32 cellular contexts compared by ENCODE assay signal in genomic region chr4:60522265-60522664, GRCh38.
"Had no signal": no experiment of that assay in that cellular context is flagged by ENCODE, and none has a peak within 500 bp of the region (broad histone marks: within the 10 kb centered on the region; RNA-seq: fewer than 3 reads in every experiment).

No MANE protein-coding gene starts in this region.

- H3K4me2 ChIP-seq: neural progenitor cell had no signal

- H3K9me3 Mint-ChIP-seq: nephron, neural progenitor cell had no signal

- H2AFZ ChIP-seq: neural progenitor cell had no signal

- H3K9ac ChIP-seq: neural progenitor cell had no signal

- H3K27ac Mint-ChIP-seq: immature natural killer cell; naive thymus-derived CD8-positive, alpha-beta T cell; nephron; neural progenitor cell; stimulated activated effector memory CD8-positive, alpha-beta T cell treated with anti-CD3 and anti-CD28 coated beads, Interleukin-12 subunit alpha, Interleukin-12 subunit beta, amount 100 ng/mL, for 72 hours; stimulated activated naive CD8-positive, alpha-beta T cell treated with anti-CD3 and anti-CD28 coated beads, Interleukin-15, Interleukin-2, amounts not matched to agents 100 ng/mL and 50 ng/mL, for 24 hours had no signal

- H3K27me3 ChIP-seq: left lung, neural progenitor cell, pancreas, suprapubic skin, tibial artery, upper lobe of right lung, uterus had no signal

- H3K4me3 ChIP-seq: left lung, lower lobe of right lung, neural progenitor cell, pancreas, prostate gland, skin epidermis, suprapubic skin, thoracic aorta, tibial artery, upper lobe of right lung, uterus had no signal

- H3K27ac ChIP-seq: left lung, lower lobe of right lung, neural progenitor cell, pancreas, prostate gland, skin epidermis, suprapubic skin, thoracic aorta, tibial artery, upper lobe of right lung, uterus had no signal

- H3K36me3 ChIP-seq: left lung, lower lobe of right lung, neural progenitor cell, pancreas, prostate gland, suprapubic skin, thoracic aorta, tibial artery, upper lobe of right lung, uterus had no signal

- DNase-seq: hypothalamus; immature natural killer cell; kidney; left colon; left lung; lower lobe of right lung; mammary epithelial cell; mesenchymal stem cell; naive thymus-derived CD8-positive, alpha-beta T cell; nucleus accumbens; pancreas; posterior cingulate gyrus; retina; right cardiac atrium; stimulated activated CD4-positive, alpha-beta T cell treated with anti-CD3 and anti-CD28 coated beads, Interleukin-12 subunit alpha, Interleukin-12 subunit beta, amount 100 ng/mL, for 4 hours; stimulated activated CD4-positive, alpha-beta T cell treated with anti-CD3 and anti-CD28 coated beads, Interleukin-15, amount 100 ng/mL, for 24 hours; stimulated activated CD4-positive, alpha-beta T cell treated with anti-CD3 and anti-CD28 coated beads, Interleukin-2, amount 100 ng/mL, for 24 hours; stimulated activated CD4-positive, alpha-beta T cell treated with anti-CD3 and anti-CD28 coated beads, Interleukin-4, amount 100 ng/mL, for 1 hour; stimulated activated naive CD4-positive, alpha-beta T cell; tibial artery; trophoblast cell; upper lobe of right lung; uterus had no signal

- H3K9me3 ChIP-seq: left lung, lower lobe of right lung, pancreas, prostate gland, suprapubic skin, thoracic aorta, tibial artery, upper lobe of right lung, uterus had no signal

- H3K4me3 Mint-ChIP-seq: immature natural killer cell; naive thymus-derived CD8-positive, alpha-beta T cell; nephron; neural progenitor cell; stimulated activated effector memory CD8-positive, alpha-beta T cell treated with anti-CD3 and anti-CD28 coated beads, Interleukin-12 subunit alpha, Interleukin-12 subunit beta, amount 100 ng/mL, for 72 hours; stimulated activated naive CD8-positive, alpha-beta T cell treated with anti-CD3 and anti-CD28 coated beads, Interleukin-15, Interleukin-2, amounts not matched to agents 100 ng/mL and 50 ng/mL, for 24 hours had no signal

- H3K27me3 Mint-ChIP-seq: naive thymus-derived CD8-positive, alpha-beta T cell; stimulated activated naive CD8-positive, alpha-beta T cell treated with anti-CD3 and anti-CD28 coated beads, Interleukin-15, Interleukin-2, amounts not matched to agents 100 ng/mL and 50 ng/mL, for 24 hours had no signal

- H3K4me1 ChIP-seq: left lung, lower lobe of right lung, neural progenitor cell, pancreas, prostate gland, suprapubic skin, tibial artery, upper lobe of right lung, uterus had no signal

- H3K36me3 Mint-ChIP-seq: immature natural killer cell; naive thymus-derived CD8-positive, alpha-beta T cell; neural progenitor cell; stimulated activated effector memory CD8-positive, alpha-beta T cell treated with anti-CD3 and anti-CD28 coated beads, Interleukin-12 subunit alpha, Interleukin-12 subunit beta, amount 100 ng/mL, for 72 hours had no signal

- H3K4me1 Mint-ChIP-seq: immature natural killer cell; naive thymus-derived CD8-positive, alpha-beta T cell; nephron; stimulated activated effector memory CD8-positive, alpha-beta T cell treated with anti-CD3 and anti-CD28 coated beads, Interleukin-12 subunit alpha, Interleukin-12 subunit beta, amount 100 ng/mL, for 72 hours had no signal

- ATAC-seq: left colon; left lung; lower lobe of right lung; naive thymus-derived CD8-positive, alpha-beta T cell; pancreas; right cardiac atrium; sciatic nerve; stimulated activated effector memory CD8-positive, alpha-beta T cell treated with anti-CD3 and anti-CD28 coated beads, Interleukin-12 subunit alpha, Interleukin-12 subunit beta, amount 100 ng/mL, for 72 hours; upper lobe of right lung had no signal
